ENCODE assay signal across 1 cellular context in the genomic region with DNA sequence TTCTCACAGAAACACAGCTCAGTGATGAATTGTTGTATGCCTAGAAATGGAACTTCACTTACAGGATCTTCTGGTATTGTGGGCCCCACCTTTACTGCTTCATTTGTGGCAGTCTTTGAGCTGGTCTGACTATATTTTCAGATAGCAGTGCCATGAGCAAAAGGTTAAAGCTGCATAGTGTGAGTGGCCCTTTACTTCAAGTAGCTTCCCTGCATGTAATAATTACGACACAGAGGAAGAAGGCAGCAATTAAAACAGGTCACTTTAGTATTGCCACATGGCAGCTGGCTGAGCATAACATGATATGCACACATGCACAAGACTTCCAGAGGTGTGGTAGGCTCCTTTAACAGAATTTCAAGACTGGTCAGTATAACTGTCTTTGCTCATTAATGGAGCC.
A peak's percentile ranks its signal among the peaks of the same experiment; 100 is the strongest.
TF ChIP-seq lines count a peak whose summit lies in the region.

No MANE protein-coding gene starts in this region.

TF ChIP-seq in HEK293, 187 proteins besides CTCF, POLR2A, EP300 and RAD21 (continued from another document):
- peak; percentile 58; the same call in 1 of the 2 replicates for TF ChIP-seq ZFP69B (tag by site-specific recombination; IDR thresholded peaks at IDR 0.05)
- TF ChIP-seq ZNF544 (tag by site-specific recombination; IDR thresholded peaks at IDR 0.05), result no peak
- no peak for TF ChIP-seq ZNF670 (tag by site-specific recombination; IDR thresholded peaks at IDR 0.05; ENCODE audit: low read depth)
- TF ChIP-seq WT1 (tag by site-specific recombination; IDR thresholded peaks at IDR 0.05), result no peak
